Comparison of ENCODE assay signal across 19 cellular contexts in the genomic region with DNA sequence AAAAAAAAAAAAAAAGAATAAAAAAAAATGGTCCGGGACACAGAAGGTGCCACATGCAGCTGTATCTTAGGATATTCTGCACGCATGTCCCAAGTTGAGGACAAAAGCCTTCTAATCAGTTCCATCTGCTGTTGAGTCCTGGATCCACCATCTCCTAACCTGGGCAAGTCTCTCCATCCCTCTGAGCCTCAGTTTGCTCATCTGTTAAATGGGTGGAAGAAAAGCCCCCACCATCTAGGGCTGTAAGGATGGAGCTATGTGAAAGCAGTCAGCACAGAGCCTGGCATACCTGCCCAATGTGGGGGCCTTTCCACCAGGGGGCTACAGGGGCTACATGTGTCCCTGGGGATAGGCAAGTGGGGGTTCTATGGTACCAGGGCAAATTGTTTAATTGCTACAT.
DNase-seq lines count a peak whose midpoint lies in the region; ATAC-seq and TF ChIP-seq lines count a peak whose summit lies in the region.
"Had no signal": no experiment of that assay in that cellular context is flagged by ENCODE, and none has a peak within 500 bp of the region (broad histone marks: within the 10 kb centered on the region; RNA-seq: fewer than 3 reads in every experiment).

No MANE protein-coding gene starts in this region.

- H3K27ac Mint-ChIP-seq in neural progenitor cell, result no peak overlapping the region
- H3K27ac Mint-ChIP-seq: B cell; CD4-positive, CD25-positive, alpha-beta regulatory T cell; CD8-positive, alpha-beta T cell had no signal

- H3K4me3 Mint-ChIP-seq in neural progenitor cell, result no peak overlapping the region
- H3K4me3 Mint-ChIP-seq: B cell; CD4-positive, CD25-positive, alpha-beta regulatory T cell; CD8-positive, alpha-beta T cell had no signal

- H3K4me2 ChIP-seq in Karpas-422 (ENCODE audit: low read depth, low read length, poor library complexity, severe bottlenecking) (no peak overlapping the region), neural progenitor cell (no peak overlapping the region)
- H3K4me2 ChIP-seq: BLaER1 had no signal

- H3K36me3 ChIP-seq in heart left ventricle, result no peaks in the 10 kb centered on the region
- no peaks in the 10 kb centered on the region for H3K36me3 ChIP-seq in Karpas-422 (ENCODE audit: insufficient read depth, low read length)
- H3K36me3 ChIP-seq in neural progenitor cell, result no peaks in the 10 kb centered on the region
- H3K36me3 ChIP-seq: BLaER1 had no signal

- no peaks in the 10 kb centered on the region for H3K36me3 Mint-ChIP-seq in neural progenitor cell
- H3K36me3 Mint-ChIP-seq: CD4-positive, CD25-positive, alpha-beta regulatory T cell; CD8-positive, alpha-beta T cell had no signal

- no peak for TF ChIP-seq CTCF in heart left ventricle (IDR thresholded peaks at IDR 0.05)
- TF ChIP-seq CTCF in neural progenitor cell (IDR thresholded peaks at IDR 0.05), result peak; percentile 5

- H4K20me1 ChIP-seq in Karpas-422 (ENCODE audit: insufficient read depth, low read depth, low read length) (no peaks in the 10 kb centered on the region), neural progenitor cell (ENCODE audit: low read depth) (no peaks in the 10 kb centered on the region)
- H4K20me1 ChIP-seq: BLaER1 had no signal

- H3K9me3 ChIP-seq in heart left ventricle, result no peaks in the 10 kb centered on the region
- no peaks in the 10 kb centered on the region for H3K9me3 ChIP-seq in Karpas-422 (ENCODE audit: low read length)
- no peaks in the 10 kb centered on the region for H3K9me3 ChIP-seq in neural progenitor cell (ENCODE audit: low read depth)
- H3K9me3 ChIP-seq: BLaER1 had no signal

- H3K27ac ChIP-seq in heart left ventricle (no peak overlapping the region), Karpas-422 (ENCODE audit: low read length) (no peak overlapping the region), neural progenitor cell (no peak overlapping the region)
- H3K27ac ChIP-seq: 22Rv1, BLaER1, C4-2B had no signal

- no peak overlapping the region for H3K4me3 ChIP-seq in heart left ventricle
- H3K4me3 ChIP-seq in Karpas-422 (ENCODE audit: low read length), result no peak overlapping the region
- no peak overlapping the region for H3K4me3 ChIP-seq in neural progenitor cell
- H3K4me3 ChIP-seq: BLaER1, GM12878 had no signal

- no peaks in the 10 kb centered on the region for H3K9me2 ChIP-seq in Karpas-422 (replicated peaks; ENCODE audit: insufficient read depth, low read length)

- ATAC-seq in heart left ventricle, result no peak
- ATAC-seq: CD8-positive, alpha-beta T cell; GM12878 had no signal

- DNase-seq in cardiac septum (ENCODE audit: low spot score), result peak; percentile 24
- DNase-seq in heart left ventricle, result no peak
- peak; percentile 37 for DNase-seq in Karpas-422
- DNase-seq in neural progenitor cell (ENCODE audit: low spot score), result no peak
- no peak for DNase-seq in NCI-H1930 (lab: John Stamatoyannopoulos, UW)
- no peak for DNase-seq in COR-L47 (lab: John Stamatoyannopoulos, UW)
- DNase-seq: CD4-positive, CD25-positive, alpha-beta regulatory T cell; CD8-positive, alpha-beta T cell; DMS 273 treated with DMSO at 0.1 percent for 48 hours; DMS79; EL; GDM1; GOT3; HCEC 1CT had no signal

- H3F3A ChIP-seq in neural progenitor cell (ENCODE audit: low read depth), result no peaks in the 10 kb centered on the region

- H3K9me3 Mint-ChIP-seq in neural progenitor cell, result peaks cover 2% of the 10 kb centered on the region
- H3K9me3 Mint-ChIP-seq: CD8-positive, alpha-beta T cell had no signal

- WGBS in heart left ventricle, 4 donors, result 97 to 100% (median 99%) methylated on average over 2 of the region's 2 CpGs

- H3K79me2 ChIP-seq in Karpas-422 (ENCODE audit: low read length) (no peaks in the 10 kb centered on the region), neural progenitor cell (ENCODE audit: low read depth) (no peaks in the 10 kb centered on the region)

- H3K9ac ChIP-seq in Karpas-422 (ENCODE audit: low read length) (no peak overlapping the region), neural progenitor cell (no peak overlapping the region)
- H3K9ac ChIP-seq: BLaER1 had no signal

- H3K27me3 ChIP-seq in heart left ventricle (no peaks in the 10 kb centered on the region), Karpas-422 (ENCODE audit: low read length) (no peaks in the 10 kb centered on the region; the same call in 1 of the 2 replicates), neural progenitor cell (no peaks in the 10 kb centered on the region)
- H3K27me3 ChIP-seq: BLaER1 had no signal

- peaks cover 0 to 17% (median 0%) of the 10 kb centered on the region in 12 donors for H3K4me1 ChIP-seq in heart left ventricle
- H3K4me1 ChIP-seq in Karpas-422 (ENCODE audit: low read length), result no peaks in the 10 kb centered on the region
- no peaks in the 10 kb centered on the region for H3K4me1 ChIP-seq in neural progenitor cell

- peaks cover 2% of the 10 kb centered on the region for H3K27me3 Mint-ChIP-seq in neural progenitor cell (ENCODE audit: insufficient read depth, low read depth)

- peaks cover 14% of the 10 kb centered on the region for H3K4me1 Mint-ChIP-seq in neural progenitor cell
- H3K4me1 Mint-ChIP-seq: B cell; CD4-positive, CD25-positive, alpha-beta regulatory T cell had no signal

- TF ChIP-seq POLR2A in heart left ventricle (IDR thresholded peaks at IDR 0.05), result no peak

- intact Hi-C loops in cardiac septum (cut with DNase I) (no loop called here), heart left ventricle (cut with DNase I) (loop anchor here in 2 of 10 donors (5.0 kb wide), 1 partner anchor 391 kb away; no protein-coding TSS in a partner anchor)

- H2AFZ ChIP-seq in Karpas-422 (ENCODE audit: low read length) (no peak overlapping the region), neural progenitor cell (replicated peaks) (no peak overlapping the region)

Comparison
In these comparisons a context has a peak if more than half of its experiments do, and no peak if none do; other contexts are left out.
1. DNase-seq: peak in cardiac septum (single experiment) and Karpas-422 (single experiment); none in heart left ventricle (0 of 5), neural progenitor cell (single experiment), NCI-H1930 (0 of 2) and COR-L47 (single experiment).